Comparison of ENCODE assay signal across 8 cellular contexts in the genomic region with DNA sequence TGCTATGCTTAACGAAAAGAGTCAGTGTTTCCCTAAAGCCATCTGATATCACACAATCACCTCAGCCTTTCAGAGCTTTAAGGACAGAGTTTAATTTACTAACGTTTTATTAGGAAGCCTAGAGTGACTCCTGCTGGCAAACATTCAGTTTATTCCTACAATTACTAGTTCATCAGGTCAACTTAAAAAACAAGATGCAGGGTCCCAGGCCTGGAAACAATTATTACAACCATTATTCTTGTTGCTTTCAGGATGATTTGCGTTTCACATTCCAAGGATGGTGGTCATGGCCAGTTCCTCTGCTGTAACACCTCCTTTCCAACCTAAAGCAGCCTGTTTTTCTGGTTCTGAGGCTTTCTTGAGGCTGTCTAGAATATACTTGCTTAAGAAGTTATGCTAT. TPM values are rescaled to one million over a fixed set of nuclear protein-coding genes. Genes with fewer than 3 reads are reported as not detected.
DNase-seq lines count a peak whose midpoint lies in the region; ATAC-seq and TF ChIP-seq lines count a peak whose summit lies in the region.

No MANE protein-coding gene starts in this region.

- H3K14ac ChIP-seq in trophoblast cell (ENCODE audit: low read length): no peak overlapping the region

- TF ChIP-seq POLR2A in Peyer's patch (IDR thresholded peaks at IDR 0.05): no peak
- no peak for TF ChIP-seq POLR2A in erythroblast (IDR thresholded peaks at IDR 0.05; ENCODE audit: low read length)

- no peak overlapping the region for H3K4me2 ChIP-seq in trophoblast cell (ENCODE audit: low read length)

- H4K8ac ChIP-seq in trophoblast cell (ENCODE audit: low read depth, low read length): no peak overlapping the region

- peaks cover 7% of the 10 kb centered on the region for H3K79me1 ChIP-seq in trophoblast cell (ENCODE audit: low read length)

- no peak overlapping the region for H3K18ac ChIP-seq in trophoblast cell (ENCODE audit: low read length)

- H3K9me3 ChIP-seq in Peyer's patch: no peaks in the 10 kb centered on the region
- H3K9me3 ChIP-seq in trophoblast cell (ENCODE audit: insufficient read depth, low read depth, low read length): no peaks in the 10 kb centered on the region

- H2AFZ ChIP-seq in trophoblast cell (ENCODE audit: insufficient read depth, low read length, poor library complexity): no peak overlapping the region

- WGBS in trophoblast cell (ENCODE audit: extremely low coverage, insufficient coverage, insufficient read length): no CpG with 5 or more reads among the region's 3 CpGs

- H3K23ac ChIP-seq in trophoblast cell (ENCODE audit: low read length): no peak overlapping the region

- H4K91ac ChIP-seq in trophoblast cell (ENCODE audit: low read depth, low read length): no peak overlapping the region

- no peak overlapping the region for H3K9ac ChIP-seq in trophoblast cell (ENCODE audit: low read length)

- no peak overlapping the region for H2BK120ac ChIP-seq in trophoblast cell (ENCODE audit: insufficient read depth, low read length, poor library complexity)

- H3K79me2 ChIP-seq in trophoblast cell (ENCODE audit: control insufficient read depth, insufficient read depth, low read length, poor library complexity): peaks cover 4% of the 10 kb centered on the region

- H3K36me3 ChIP-seq in Peyer's patch (no peaks in the 10 kb centered on the region), trophoblast cell (ENCODE audit: control insufficient read depth in 1 of 2, insufficient read depth in 2 of 2, low read length in 2 of 2) (peaks cover 0 to 2% of the 10 kb centered on the region in 2 experiments)

- no peak overlapping the region for H3K4me3 ChIP-seq in Peyer's patch
- H3K4me3 ChIP-seq in trophoblast cell (ENCODE audit: low read depth, low read length): no peak overlapping the region

- TF ChIP-seq CTCF in GM12874 (IDR thresholded peaks at IDR 0.05; ENCODE audit: insufficient read depth, low read depth, low read length): peak; percentile 25; the same call in 1 of the 2 replicates
- TF ChIP-seq CTCF in Peyer's patch (IDR thresholded peaks at IDR 0.05): peak in 5 of 6 experiments; percentile 50 to 87 (median 72)

- no peaks in the 10 kb centered on the region for H3K27me3 ChIP-seq in Peyer's patch
- no peaks in the 10 kb centered on the region for H3K27me3 ChIP-seq in trophoblast cell (ENCODE audit: insufficient read depth, low read length)

- no peak overlapping the region for H2AK5ac ChIP-seq in trophoblast cell (ENCODE audit: low read length)

- H3K27ac ChIP-seq in Peyer's patch (peak overlapping the region in 3 of 4 donors; percentile 73 to 95 (median 92)), trophoblast cell (ENCODE audit: low read depth, low read length) (no peak overlapping the region)

- peak; percentile 51 for DNase-seq in AG08395 (ENCODE audit: low spot score)
- no peak for DNase-seq in Peyer's patch
- peak; percentile 82 to 88 for DNase-seq in erythroblast (lab: John Stamatoyannopoulos, UW)
- peak; percentile 94 to 99 for DNase-seq in trophoblast cell
- DNase-seq in UCSD-AML1 (lab: John Stamatoyannopoulos, UW; ENCODE audit: unreplicated experiment): no peak

- H4K12ac ChIP-seq in trophoblast cell (ENCODE audit: low read depth, low read length): no peak overlapping the region

- no peak overlapping the region for H2BK5ac ChIP-seq in trophoblast cell (ENCODE audit: low read depth, low read length, poor library complexity)

- ATAC-seq in GM18519 (IDR thresholded peaks at IDR 0.05; ENCODE audit: low FRiP score, unreplicated experiment) (no peak), HG02763 (IDR thresholded peaks at IDR 0.05; ENCODE audit: unreplicated experiment) (no peak)

- no peak overlapping the region for H3K4ac ChIP-seq in trophoblast cell (ENCODE audit: low read depth, low read length)

- peaks cover 0 to 38% (median 12%) of the 10 kb centered on the region in 4 donors for H3K4me1 ChIP-seq in Peyer's patch
- H3K4me1 ChIP-seq in trophoblast cell (ENCODE audit: control insufficient read depth in 1 of 2, insufficient read depth in 2 of 2, low read length in 2 of 2): peaks cover 6% of the 10 kb centered on the region in 2 experiments

- no peak overlapping the region for H2BK12ac ChIP-seq in trophoblast cell (ENCODE audit: low read length)

RNA-seq across cellular contexts. Expression of a gene that starts 1.5 kb away (rescaled TPM):
- 10 to 100 TPM; 72.7 to 92.1 (median 80.5) TPM for total RNA-seq in Peyer's patch
- polyA plus RNA-seq in trophoblast cell (2013): 5.8 and 6.2 TPM in 2 replicates

RNA-seq across cellular contexts. Expression of a gene that starts 46.0 kb away (rescaled TPM):
- total RNA-seq in Peyer's patch: 10 to 100 TPM in 3 of 4 donors, 1 to 10 TPM in 1; 9.5 to 23.3 (median 18.5) TPM
- polyA plus RNA-seq in trophoblast cell (2013): 7.9 and 8.4 TPM in 2 replicates

RNA-seq across cellular contexts. Expression of a gene that starts 55.9 kb away (rescaled TPM):
- total RNA-seq in Peyer's patch: 10 to 100 TPM; 10.9 to 13.1 (median 12.6) TPM
- 11.0 and 11.1 TPM in 2 replicates for polyA plus RNA-seq in trophoblast cell (2013)

Comparison
In these comparisons a context has a peak if more than half of its experiments do, and no peak if none do; other contexts are left out.
1. DNase-seq: peak in AG08395 (single experiment), erythroblast (2 of 2) and trophoblast cell (2 of 2); none in Peyer's patch (0 of 3) and UCSD-AML1 (single experiment).